Comparison of ENCODE assay signal across 19 cellular contexts in genomic region chr7:102185796-102186195, GRCh38.
A peak's percentile ranks its signal among the peaks of the same experiment; 100 is the strongest.
DNase-seq lines count a peak whose midpoint lies in the region; ATAC-seq and TF ChIP-seq lines count a peak whose summit lies in the region.
"Had no signal": no experiment of that assay in that cellular context is flagged by ENCODE, and none has a peak within 500 bp of the region (broad histone marks: within the 10 kb centered on the region; RNA-seq: fewer than 3 reads in every experiment).

No MANE protein-coding gene starts in this region.

- H2BK5ac ChIP-seq in trophoblast cell (ENCODE audit: low read depth, low read length, poor library complexity) = no peak overlapping the region

- CTCF ChIA-PET in activated CD4-positive, alpha-beta T cell treated with anti-CD3 and anti-CD28 coated beads, Interleukin-2, amount 10 ng/mL, durations not matched to agents 7 days and 5 days (lab: Charles Lee) = no interaction called here

- H3K14ac ChIP-seq in trophoblast cell (ENCODE audit: low read length) = no peak overlapping the region

- WGBS in endodermal cell (ENCODE audit: insufficient coverage in 1 of 2, insufficient read length in 1 of 2), 2 experiments = 96 to 98% methylated on average over 16 of the region's 16 CpGs
- no CpG with 5 or more reads among the region's 16 CpGs for WGBS in trophoblast cell (ENCODE audit: extremely low coverage, insufficient coverage, insufficient read length)
- 90 to 96% methylated on average over 13 to 16 of the region's 16 CpGs for WGBS in upper lobe of left lung, 2 donors
- 92 to 98% (median 95%) methylated on average over 15 to 16 of the region's 16 CpGs for WGBS in spleen, 5 donors

- peaks cover 2% of the 10 kb centered on the region for H3K4me1 Mint-ChIP-seq in activated CD4-positive, alpha-beta T cell treated with anti-CD3 and anti-CD28 coated beads, Interleukin-2, amount 10 ng/mL, durations not matched to agents 7 days and 5 days
- no peaks in the 10 kb centered on the region for H3K4me1 Mint-ChIP-seq in endodermal cell
- H3K4me1 Mint-ChIP-seq: B cell had no signal

- no peak overlapping the region for H3K4me2 ChIP-seq in trophoblast cell (ENCODE audit: low read length)
- H3K4me2 ChIP-seq: A549; BLaER1 treated with 17β-estradiol and CSF1 and Interleukin-3, amounts not matched to agents 10 nM and 100 nM had no signal

- H3K9me3 Mint-ChIP-seq in activated CD4-positive, alpha-beta T cell treated with anti-CD3 and anti-CD28 coated beads, Interleukin-2, amount 10 ng/mL, durations not matched to agents 7 days and 5 days = no peaks in the 10 kb centered on the region
- no peaks in the 10 kb centered on the region for H3K9me3 Mint-ChIP-seq in endodermal cell
- H3K9me3 Mint-ChIP-seq: CD4-positive, alpha-beta T cell; CD8-positive, alpha-beta T cell had no signal

- no peak overlapping the region for H3K23ac ChIP-seq in trophoblast cell (ENCODE audit: low read length)

- H3K18ac ChIP-seq in trophoblast cell (ENCODE audit: low read length) = no peak overlapping the region

- TF ChIP-seq EP300 in upper lobe of left lung (IDR thresholded peaks at IDR 0.05) = no peak

- H3K4me3 ChIP-seq in endodermal cell (ENCODE audit: low read length) (no peak overlapping the region), trophoblast cell (ENCODE audit: low read depth, low read length) (no peak overlapping the region), upper lobe of left lung (no peak overlapping the region), spleen (no peak overlapping the region)
- H3K4me3 ChIP-seq: A549; BLaER1 treated with 17β-estradiol and CSF1 and Interleukin-3, amounts not matched to agents 10 nM and 100 nM had no signal

- no peaks in the 10 kb centered on the region for H3K27me3 Mint-ChIP-seq in activated CD4-positive, alpha-beta T cell treated with anti-CD3 and anti-CD28 coated beads, Interleukin-2, amount 10 ng/mL, durations not matched to agents 7 days and 5 days
- H3K27me3 Mint-ChIP-seq in endodermal cell (ENCODE audit: insufficient read depth) = no peaks in the 10 kb centered on the region
- H3K27me3 Mint-ChIP-seq: B cell; CD4-positive, alpha-beta T cell had no signal

- H3K4me1 ChIP-seq in endodermal cell (ENCODE audit: control insufficient read depth, insufficient read depth, low read length) = no peaks in the 10 kb centered on the region
- H3K4me1 ChIP-seq in trophoblast cell (ENCODE audit: control insufficient read depth in 1 of 2, insufficient read depth in 2 of 2, low read length in 2 of 2) = no peaks in the 10 kb centered on the region
- H3K4me1 ChIP-seq in upper lobe of left lung = no peaks in the 10 kb centered on the region
- no peaks in the 10 kb centered on the region for H3K4me1 ChIP-seq in spleen
- H3K4me1 ChIP-seq: A549, Caco-2 had no signal

- H3K9me3 ChIP-seq in endodermal cell (ENCODE audit: control insufficient read depth, low read length) (no peaks in the 10 kb centered on the region), trophoblast cell (ENCODE audit: insufficient read depth, low read depth, low read length) (peaks cover 2% of the 10 kb centered on the region), upper lobe of left lung (no peaks in the 10 kb centered on the region), spleen (no peaks in the 10 kb centered on the region)
- H3K9me3 ChIP-seq: A549; BLaER1 treated with 17β-estradiol and CSF1 and Interleukin-3, amounts not matched to agents 10 nM and 100 nM; Caco-2 had no signal

- H3K4ac ChIP-seq in trophoblast cell (ENCODE audit: low read depth, low read length) = no peak overlapping the region

- peaks cover 79% of the 10 kb centered on the region for H3K36me3 ChIP-seq in endodermal cell (ENCODE audit: control insufficient read depth, insufficient read depth, low read length)
- peaks cover 36 to 43% of the 10 kb centered on the region in 2 experiments for H3K36me3 ChIP-seq in trophoblast cell (ENCODE audit: control insufficient read depth in 1 of 2, insufficient read depth in 2 of 2, low read length in 2 of 2)
- peaks cover 10 to 66% (median 54%) of the 10 kb centered on the region in 4 donors for H3K36me3 ChIP-seq in upper lobe of left lung
- peaks cover 0 to 100% (median 39%) of the 10 kb centered on the region in 6 donors for H3K36me3 ChIP-seq in spleen

- H2AK5ac ChIP-seq in trophoblast cell (ENCODE audit: low read length) = no peak overlapping the region

- no peak overlapping the region for H3K9ac ChIP-seq in endodermal cell (ENCODE audit: extremely low read depth, low read length, poor library complexity, severe bottlenecking)
- H3K9ac ChIP-seq in trophoblast cell (ENCODE audit: low read length) = no peak overlapping the region
- H3K9ac ChIP-seq: BLaER1 treated with 17β-estradiol and CSF1 and Interleukin-3, amounts not matched to agents 10 nM and 100 nM had no signal

- H3K79me1 ChIP-seq in trophoblast cell (ENCODE audit: low read length) = no peaks in the 10 kb centered on the region

- TF ChIP-seq CTCF in endodermal cell (conservative IDR thresholded peaks at IDR 0.05) (no peak), upper lobe of left lung (IDR thresholded peaks at IDR 0.05) (no peak), spleen (IDR thresholded peaks at IDR 0.05 in 8 of 11, conservative IDR thresholded peaks at IDR 0.05 in 3 of 11) (no peak)

- no peak overlapping the region for H4K91ac ChIP-seq in trophoblast cell (ENCODE audit: low read depth, low read length)

- no peak overlapping the region for H4K8ac ChIP-seq in trophoblast cell (ENCODE audit: low read depth, low read length)

- H3K27me3 ChIP-seq in endodermal cell (ENCODE audit: control insufficient read depth, insufficient read depth, low read length, poor library complexity, severe bottlenecking) = no peaks in the 10 kb centered on the region
- no peaks in the 10 kb centered on the region for H3K27me3 ChIP-seq in trophoblast cell (ENCODE audit: insufficient read depth, low read length)
- H3K27me3 ChIP-seq in upper lobe of left lung = no peaks in the 10 kb centered on the region
- no peaks in the 10 kb centered on the region for H3K27me3 ChIP-seq in spleen (replicated peaks in 1 of 7)
- H3K27me3 ChIP-seq: BLaER1 treated with 17β-estradiol and CSF1 and Interleukin-3, amounts not matched to agents 10 nM and 100 nM had no signal

- H3K36me3 Mint-ChIP-seq in activated CD4-positive, alpha-beta T cell treated with anti-CD3 and anti-CD28 coated beads, Interleukin-2, amount 10 ng/mL, durations not matched to agents 7 days and 5 days (ENCODE audit: low read depth) = no peaks in the 10 kb centered on the region
- H3K36me3 Mint-ChIP-seq in endodermal cell (ENCODE audit: low read depth) = peaks cover 72% of the 10 kb centered on the region

- intact Hi-C loops in spleen (cut with DNase I; ENCODE audit: low total_unique reads) = no loop called here

- TF ChIP-seq POLR2A in upper lobe of left lung (IDR thresholded peaks at IDR 0.05) (no peak), spleen (IDR thresholded peaks at IDR 0.05) (no peak)

- peak overlapping the region; percentile 25 for H3K27ac Mint-ChIP-seq in activated CD4-positive, alpha-beta T cell treated with anti-CD3 and anti-CD28 coated beads, Interleukin-2, amount 10 ng/mL, durations not matched to agents 7 days and 5 days
- H3K27ac Mint-ChIP-seq in endodermal cell = peak overlapping the region; percentile 56
- H3K27ac Mint-ChIP-seq: B cell; CD4-positive, alpha-beta T cell; CD8-positive, alpha-beta T cell had no signal

- H3K4me3 Mint-ChIP-seq in activated CD4-positive, alpha-beta T cell treated with anti-CD3 and anti-CD28 coated beads, Interleukin-2, amount 10 ng/mL, durations not matched to agents 7 days and 5 days = no peak overlapping the region
- no peak overlapping the region for H3K4me3 Mint-ChIP-seq in endodermal cell
- H3K4me3 Mint-ChIP-seq: B cell; CD4-positive, alpha-beta T cell; CD8-positive, alpha-beta T cell had no signal

- H3K79me2 ChIP-seq in trophoblast cell (ENCODE audit: control insufficient read depth, insufficient read depth, low read length, poor library complexity) = no peaks in the 10 kb centered on the region

- no peak for ATAC-seq in upper lobe of left lung (ENCODE audit: low FRiP score in 2 of 2)
- ATAC-seq: A549; CD8-positive, alpha-beta T cell had no signal

- H4K12ac ChIP-seq in trophoblast cell (ENCODE audit: low read depth, low read length) = no peak overlapping the region

- H2BK12ac ChIP-seq in trophoblast cell (ENCODE audit: low read length) = no peak overlapping the region

- POLR2A ChIA-PET in activated CD4-positive, alpha-beta T cell treated with anti-CD3 and anti-CD28 coated beads, Interleukin-2, amount 10 ng/mL, durations not matched to agents 7 days and 5 days (lab: Charles Lee) = no interaction called here

- no peak overlapping the region for H2BK120ac ChIP-seq in trophoblast cell (ENCODE audit: insufficient read depth, low read length, poor library complexity)

- H3K27ac ChIP-seq in endodermal cell (ENCODE audit: low read depth, low read length) (no peak overlapping the region), trophoblast cell (ENCODE audit: low read depth, low read length) (no peak overlapping the region), upper lobe of left lung (no peak overlapping the region), spleen (no peak overlapping the region)
- H3K27ac ChIP-seq: 22Rv1; A549; BLaER1 treated with 17β-estradiol and CSF1 and Interleukin-3, amounts not matched to agents 10 nM and 100 nM; C4-2B had no signal

- no peak overlapping the region for H2AFZ ChIP-seq in trophoblast cell (ENCODE audit: insufficient read depth, low read length, poor library complexity)

- no peak for DNase-seq in activated CD4-positive, alpha-beta T cell treated with anti-CD3 and anti-CD28 coated beads, Interleukin-2, amount 10 ng/mL, durations not matched to agents 7 days and 5 days
- no peak for DNase-seq in activated CD4-positive, alpha-beta T cell treated with anti-CD3 and anti-CD28 coated beads, Interleukin-2, amount 50 U/mL, for 48 hours
- DNase-seq in endodermal cell (no peak), trophoblast cell (peak; percentile 59 to 85), SKM-1 treated with dmso at 0.1 percent for 144 hours (lab: John Stamatoyannopoulos, UW; ENCODE audit: unreplicated experiment) (no peak), upper lobe of left lung (no peak), spleen (no peak)
- DNase-seq: AML-193; Caco-2; Calu3; CD4-positive, alpha-beta T cell; CD8-positive, alpha-beta T cell; DMS79 treated with DMSO at 0.1 percent for 48 hours; GF-D8 had no signal

Comparison
In these comparisons a context has a peak if more than half of its experiments do, and no peak if none do; other contexts are left out.
1. DNase-seq: peak in trophoblast cell (2 of 2); none in activated CD4-positive, alpha-beta T cell treated with anti-CD3 and anti-CD28 coated beads, Interleukin-2, amount 10 ng/mL, durations not matched to agents 7 days and 5 days (single experiment), activated CD4-positive, alpha-beta T cell treated with anti-CD3 and anti-CD28 coated beads, Interleukin-2, amount 50 U/mL, for 48 hours (0 of 2), endodermal cell (single experiment), SKM-1 treated with dmso at 0.1 percent for 144 hours (single experiment), upper lobe of left lung (0 of 2) and spleen (single experiment).